ENCODE assay signal across 28 cellular contexts in the genomic region with DNA sequence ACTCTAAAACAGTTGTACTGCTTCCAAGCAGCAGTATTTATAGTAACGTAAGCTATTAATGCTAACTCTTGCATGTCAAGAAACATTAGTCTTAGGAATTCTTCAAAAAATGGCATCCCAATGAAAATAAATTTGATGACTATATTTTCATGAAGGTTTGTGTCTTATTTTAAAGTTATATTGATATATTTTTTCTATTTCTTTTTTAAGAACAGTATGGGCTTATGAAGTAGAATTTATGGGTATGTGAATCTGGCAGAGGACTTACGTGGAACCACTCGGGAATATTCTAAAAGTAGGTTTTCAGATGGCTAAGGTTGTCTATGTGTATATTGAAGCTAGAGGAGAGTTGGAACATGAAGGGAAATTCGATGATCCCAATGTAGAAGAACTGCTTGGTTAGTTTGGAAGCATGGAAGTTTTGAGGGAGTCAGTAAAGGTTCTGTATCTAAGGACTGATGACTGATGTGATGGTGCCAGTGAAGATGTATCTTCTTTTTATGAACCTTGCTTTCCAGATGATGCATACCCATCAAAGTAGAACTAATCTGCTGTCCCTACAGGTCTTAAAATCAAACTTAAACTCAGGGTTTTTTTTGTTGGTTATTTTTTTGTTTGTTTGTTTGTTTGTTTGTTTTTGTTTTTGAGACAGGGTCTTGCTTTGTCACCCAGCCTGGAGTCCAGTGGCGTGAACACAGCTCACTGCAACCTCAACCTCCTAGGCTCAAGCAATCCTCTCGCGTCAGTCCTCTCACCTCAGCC.
"Had no signal": no experiment of that assay in that cellular context is flagged by ENCODE, and none has a peak within 500 bp of the region (broad histone marks: within the 10 kb centered on the region; RNA-seq: fewer than 3 reads in every experiment).

No MANE protein-coding gene starts in this region.

- H3K4me3 ChIP-seq: heart right ventricle, hepatocyte, lower lobe of right lung, neural progenitor cell, ovary, right atrium auricular region, right lobe of liver, smooth muscle cell, thyroid gland, upper lobe of right lung had no signal

- H3K4me1 Mint-ChIP-seq: neural progenitor cell; stimulated activated memory B cell treated with anti-CD40 and anti-IgM and Interleukin-4, amounts not matched to agents 10 μg/mL and 1 μg/mL and 100 μg/mL, for 72 hours; stimulated activated naive CD8-positive, alpha-beta T cell treated with anti-CD3 and anti-CD28 coated beads, Interleukin-15, amount 100 ng/mL, for 72 hours had no signal

- DNase-seq: heart right ventricle; islet precursor cell; lower lobe of right lung; mammary epithelial cell; mesenchymal stem cell; naive thymus-derived CD8-positive, alpha-beta T cell; nephron progenitor cell; occipital lobe; ovary; right lobe of liver; stimulated activated CD4-positive, alpha-beta T cell treated with anti-CD3 and anti-CD28 coated beads, Interleukin-1b, Interleukin-23, amount 100 ng/mL, for 48 hours; stimulated activated CD4-positive, alpha-beta T cell treated with anti-CD3 and anti-CD28 coated beads, Interleukin-2, amount 100 ng/mL, for 48 hours; stimulated activated CD4-positive, alpha-beta T cell treated with anti-CD3 and anti-CD28 coated beads, Interleukin-4, amount 100 ng/mL, for 4 hours; stimulated activated CD8-positive, alpha-beta memory T cell treated with anti-CD3 and anti-CD28 coated beads, Interleukin-4, amount 100 ng/mL, for 48 hours; stimulated activated naive CD4-positive, alpha-beta T cell treated with Interleukin-2 at 50 U/mL for 16 hours; stimulated activated naive CD8-positive, alpha-beta T cell treated with anti-CD3 and anti-CD28 coated beads, Interleukin-15, amount 100 ng/mL, for 72 hours; substantia nigra; thyroid gland; trophoblast cell; upper lobe of right lung had no signal

- H3K4me3 Mint-ChIP-seq: nephron progenitor cell; neural progenitor cell; stimulated activated memory B cell treated with anti-CD40 and anti-IgM and Interleukin-4, amounts not matched to agents 10 μg/mL and 1 μg/mL and 100 μg/mL, for 72 hours; stimulated activated naive CD8-positive, alpha-beta T cell treated with anti-CD3 and anti-CD28 coated beads, Interleukin-15, amount 100 ng/mL, for 72 hours had no signal

- H3K27me3 ChIP-seq: heart right ventricle, hepatocyte, neural progenitor cell, neutrophil, ovary, right atrium auricular region, right lobe of liver, thyroid gland, upper lobe of right lung had no signal

- ATAC-seq: left lobe of liver; lower lobe of right lung; naive thymus-derived CD8-positive, alpha-beta T cell; right lobe of liver; stimulated activated memory B cell treated with anti-CD40 and anti-IgM and Interleukin-4, amounts not matched to agents 10 μg/mL and 1 μg/mL and 100 μg/mL, for 72 hours; stimulated activated naive CD8-positive, alpha-beta T cell treated with anti-CD3 and anti-CD28 coated beads, Interleukin-15, amount 100 ng/mL, for 72 hours; upper lobe of right lung had no signal

- H3K9me3 Mint-ChIP-seq: naive thymus-derived CD8-positive, alpha-beta T cell; nephron progenitor cell; neural progenitor cell; stimulated activated memory B cell treated with anti-CD40 and anti-IgM and Interleukin-4, amounts not matched to agents 10 μg/mL and 1 μg/mL and 100 μg/mL, for 72 hours; stimulated activated naive CD8-positive, alpha-beta T cell treated with anti-CD3 and anti-CD28 coated beads, Interleukin-15, amount 100 ng/mL, for 72 hours had no signal

- H3K27ac Mint-ChIP-seq: nephron progenitor cell; neural progenitor cell; progenitor cell of endocrine pancreas; stimulated activated memory B cell treated with anti-CD40 and anti-IgM and Interleukin-4, amounts not matched to agents 10 μg/mL and 1 μg/mL and 100 μg/mL, for 72 hours had no signal

- H3K9me3 ChIP-seq: heart right ventricle, lower lobe of right lung, neutrophil, ovary, right atrium auricular region, right lobe of liver, thyroid gland, upper lobe of right lung had no signal

- H3K4me1 ChIP-seq: neural progenitor cell had no signal

- H3K27ac ChIP-seq: hepatocyte, lower lobe of right lung, neural progenitor cell, neutrophil, ovary, right atrium auricular region, right lobe of liver, thyroid gland, upper lobe of right lung had no signal

- H3K36me3 ChIP-seq: ovary had no signal

- H2AFZ ChIP-seq: hepatocyte, neural progenitor cell had no signal

- H3K27me3 Mint-ChIP-seq: naive thymus-derived CD8-positive, alpha-beta T cell; progenitor cell of endocrine pancreas; stimulated activated memory B cell treated with anti-CD40 and anti-IgM and Interleukin-4, amounts not matched to agents 10 μg/mL and 1 μg/mL and 100 μg/mL, for 72 hours; stimulated activated naive CD8-positive, alpha-beta T cell treated with anti-CD3 and anti-CD28 coated beads, Interleukin-15, amount 100 ng/mL, for 72 hours had no signal

- H3K79me2 ChIP-seq: hepatocyte had no signal

- H3K4me2 ChIP-seq: hepatocyte, neural progenitor cell, smooth muscle cell had no signal
